In genomic region chr2:67182884-67183283, GRCh38 we compare ENCODE assay signal across 8 cellular contexts.
"Had no signal": no experiment of that assay in that cellular context is flagged by ENCODE, and none has a peak within 500 bp of the region (broad histone marks: within the 10 kb centered on the region; RNA-seq: fewer than 3 reads in every experiment).

No MANE protein-coding gene starts in this region.

- H3K4me3 ChIP-seq: GM23248, HAP-1, K562 had no signal

- FAIRE-seq: HTR-8/SVneo, K562 had no signal

- H3K9ac ChIP-seq: GM23248 had no signal

- H3K9me3 ChIP-seq: HAP-1 had no signal

- ATAC-seq: HCT116, K562 had no signal

- H2AFZ ChIP-seq: GM23248 had no signal

- DNase-seq: GM23248, GOT3, H7, HFFc6 had no signal

- H3K36me3 ChIP-seq: HAP-1 had no signal

- H3K27ac ChIP-seq: GM23248 had no signal

- H3K4me1 ChIP-seq: HAP-1 had no signal
